ENCODE assay signal across 33 cellular contexts in genomic region chr15:72790302-72790955, GRCh38. TPM values are rescaled to one million over a fixed set of nuclear protein-coding genes. Genes with fewer than 3 reads are reported as not detected.
DNase-seq lines count a peak whose midpoint lies in the region; FAIRE-seq and TF ChIP-seq lines count a peak whose summit lies in the region.
"Had no signal": no experiment of that assay in that cellular context is flagged by ENCODE, and none has a peak within 500 bp of the region (broad histone marks: within the 10 kb centered on the region; RNA-seq: fewer than 3 reads in every experiment).

No MANE protein-coding gene starts in this region.

- H3K9me3 Mint-ChIP-seq in astrocyte (ENCODE audit: unreplicated experiment) = no peaks in the 10 kb centered on the region
- H3K9me3 Mint-ChIP-seq: naive thymus-derived CD4-positive, alpha-beta T cell had no signal

- peak; percentile 26 for FAIRE-seq in astrocyte (lab: Jason Lieb, UNC)
- no peak for FAIRE-seq in RCC 7860 (lab: Jason Lieb, UNC)
- FAIRE-seq: A204.1, D721Med, GM12878, HepG2 had no signal

- H3K27me3 Mint-ChIP-seq in astrocyte (ENCODE audit: low read depth, unreplicated experiment) = peaks cover 2% of the 10 kb centered on the region
- H3K27me3 Mint-ChIP-seq: CD4-positive, alpha-beta memory T cell had no signal

- no peak overlapping the region for H3K4me3 Mint-ChIP-seq in astrocyte (ENCODE audit: unreplicated experiment)
- H3K4me3 Mint-ChIP-seq: brain; CD4-positive, alpha-beta memory T cell; naive thymus-derived CD4-positive, alpha-beta T cell had no signal

- peaks cover 32% of the 10 kb centered on the region for H3K4me1 Mint-ChIP-seq in astrocyte (ENCODE audit: low read depth, unreplicated experiment)

- no peaks in the 10 kb centered on the region for H4K20me1 ChIP-seq in astrocyte (ENCODE audit: insufficient read depth, low read length)

- no peaks in the 10 kb centered on the region for H3K27me3 ChIP-seq in astrocyte (ENCODE audit: insufficient read depth, low read length)
- H3K27me3 ChIP-seq: tibial nerve had no signal

- H3K36me3 Mint-ChIP-seq in astrocyte (ENCODE audit: low read depth, unreplicated experiment) = no peaks in the 10 kb centered on the region
- H3K36me3 Mint-ChIP-seq: brain; naive thymus-derived CD4-positive, alpha-beta T cell had no signal

- H3K27ac ChIP-seq in astrocyte (ENCODE audit: low read depth, low read length) = no peak overlapping the region
- H3K27ac ChIP-seq: heart left ventricle, neutrophil, SK-N-MC, tibial nerve had no signal

- H3K4me1 ChIP-seq in astrocyte (ENCODE audit: insufficient read depth, low read length) = peaks cover 14% of the 10 kb centered on the region
- H3K4me1 ChIP-seq: HAP-1 had no signal

- TF ChIP-seq CTCF in astrocyte (IDR thresholded peaks at IDR 0.05; ENCODE audit: insufficient read depth, low read depth, low read length) (no peak), fibroblast of villous mesenchyme (IDR thresholded peaks at IDR 0.05; ENCODE audit: insufficient read depth, low read depth, low read length) (no peak)

- no peak overlapping the region for H3K27ac Mint-ChIP-seq in astrocyte (ENCODE audit: unreplicated experiment)
- H3K27ac Mint-ChIP-seq: brain, progenitor cell of endocrine pancreas had no signal

- H3K9ac ChIP-seq in astrocyte (ENCODE audit: low read length) = no peak overlapping the region

- no peak overlapping the region for H3K4me2 ChIP-seq in astrocyte (ENCODE audit: low read length)

- H3K9me3 ChIP-seq in astrocyte (ENCODE audit: insufficient read depth, low read depth, low read length) = no peaks in the 10 kb centered on the region
- H3K9me3 ChIP-seq: HAP-1, heart left ventricle, neutrophil, tibial nerve had no signal

- no peak overlapping the region for H2AFZ ChIP-seq in astrocyte (ENCODE audit: low read depth, low read length)

- H3K79me2 ChIP-seq in astrocyte (ENCODE audit: insufficient read depth, low read length) = no peaks in the 10 kb centered on the region

- no peak overlapping the region for H3K4me3 ChIP-seq in astrocyte (ENCODE audit: insufficient read depth, low read depth, low read length)
- no peak overlapping the region for H3K4me3 ChIP-seq in fibroblast of villous mesenchyme (ENCODE audit: low read depth, low read length)
- H3K4me3 ChIP-seq: GM12878, HAP-1, heart left ventricle, SK-N-MC, tibial nerve had no signal

- no peaks in the 10 kb centered on the region for H3K36me3 ChIP-seq in astrocyte (ENCODE audit: insufficient read depth, low read length)
- H3K36me3 ChIP-seq: HAP-1, heart left ventricle, neutrophil, tibial nerve had no signal

- peak; percentile 13 for DNase-seq in AG08395 (ENCODE audit: low spot score)
- peak; percentile 80 for DNase-seq in HCEC 1CT
- peak; percentile 35 for DNase-seq in astrocyte (ENCODE audit: low read depth)
- peak; percentile 7 for DNase-seq in fibroblast of villous mesenchyme (ENCODE audit: low read depth)
- no peak for DNase-seq in RCC 7860 (ENCODE audit: low spot score)
- DNase-seq in GOT3 (lab: John Stamatoyannopoulos, UW) = no peak
- DNase-seq in NK-92 treated with Interleukin-12 subunit alpha and Interleukin-12 subunit beta, amount 100 ng/mL, for 24 hours (lab: John Stamatoyannopoulos, UW) = no peak
- DNase-seq in T-helper 9 cell = no peak
- DNase-seq: activated CD4-positive, alpha-beta T cell treated with anti-CD3 and anti-CD28 coated beads, Interleukin-2, amount 50 U/mL, for 1 hour; activated CD4-positive, CD25-positive, alpha-beta regulatory T cell; activated gamma-delta T cell treated with Interleukin-2 at 50 U/mL for 16 hours; activated T-cell treated with anti-CD3 and anti-CD28 coated beads, Interleukin-2, amount 50 U/mL, for 48 hours; CD4-positive, alpha-beta memory T cell; DND-41; heart left ventricle; Karpas-422; kidney glomerular epithelial cell; midbrain; naive thymus-derived CD4-positive, alpha-beta T cell; NCI-H1694; NCI-H510A; stimulated activated CD4-positive, alpha-beta T cell treated with anti-CD3 and anti-CD28 coated beads, Interleukin-4, amount 100 ng/mL, for 1 hour; T-helper 1 cell had no signal

RNA-seq across cellular contexts. Expression of gene ADPGK, which starts 6.9 kb away (rescaled TPM):
- total RNA-seq in astrocyte (67.3 and 72.1 TPM in 2 replicates), fibroblast of villous mesenchyme (51.5 and 74.7 TPM in 2 replicates)

Comparison
In these comparisons a context has a peak if more than half of its experiments do, and no peak if none do; other contexts are left out.
1. DNase-seq: peak in AG08395 (single experiment), HCEC 1CT (single experiment), astrocyte (single experiment) and fibroblast of villous mesenchyme (single experiment); none in RCC 7860 (single experiment), GOT3 (single experiment), NK-92 treated with Interleukin-12 subunit alpha and Interleukin-12 subunit beta, amount 100 ng/mL, for 24 hours (single experiment) and T-helper 9 cell (single experiment).